18 cellular contexts compared by ENCODE assay signal in the genomic region with DNA sequence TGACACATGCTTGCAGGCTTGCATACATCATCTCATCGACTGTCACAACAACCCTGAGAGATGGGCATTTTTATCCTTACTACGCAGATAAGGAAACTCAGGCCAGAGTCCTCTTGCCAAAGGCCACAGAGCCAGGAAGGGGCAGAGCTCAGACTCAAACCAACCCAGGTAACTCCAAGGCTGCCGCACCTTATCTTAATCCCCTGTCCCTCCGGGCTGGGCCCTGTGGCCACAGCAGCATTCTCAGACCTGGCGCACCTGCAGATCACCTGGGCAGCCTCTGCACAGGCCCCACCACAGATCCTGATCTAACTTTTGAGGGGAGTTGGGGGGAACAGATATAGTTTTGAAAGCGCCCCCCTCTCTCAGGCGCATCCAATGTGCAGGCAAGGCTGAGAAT.
"Had no signal": no experiment of that assay in that cellular context is flagged by ENCODE, and none has a peak within 500 bp of the region (broad histone marks: within the 10 kb centered on the region; RNA-seq: fewer than 3 reads in every experiment).

No MANE protein-coding gene starts in this region.

- H3K36me3 ChIP-seq: neural progenitor cell, ovary, upper lobe of left lung had no signal

- H3K27me3 ChIP-seq: neural progenitor cell, ovary, upper lobe of left lung had no signal

- ATAC-seq: activated CD4-positive, alpha-beta T cell treated with anti-CD3 and anti-CD28 coated beads for 36 hours; activated CD8-positive, alpha-beta memory T cell treated with anti-CD3 and anti-CD28 coated beads, Interleukin-2, amount 10 ng/mL, durations not matched to agents 7 days and 5 days; activated naive CD8-positive, alpha-beta T cell treated with anti-CD3 and anti-CD28 coated beads, Interleukin-2, amount 50 U/mL, for 24 hours; left colon; T-helper 17 cell had no signal

- H3K4me3 ChIP-seq: neural progenitor cell, ovary, skin epidermis, upper lobe of left lung had no signal

- DNase-seq: activated CD4-positive, alpha-beta memory T cell treated with anti-CD3 and anti-CD28 coated beads for 36 hours; activated CD4-positive, alpha-beta T cell treated with anti-CD3 and anti-CD28 coated beads for 36 hours; activated CD8-positive, alpha-beta memory T cell treated with anti-CD3 and anti-CD28 coated beads, Interleukin-2, amount 10 ng/mL, durations not matched to agents 7 days and 5 days; activated naive CD4-positive, alpha-beta T cell treated with anti-CD3 and anti-CD28 coated beads for 36 hours; activated naive CD8-positive, alpha-beta T cell treated with anti-CD3 and anti-CD28 coated beads, Interleukin-2, amount 50 U/mL, for 24 hours; activated T-cell treated with anti-CD3 and anti-CD28 coated beads, Interleukin-2, amount 50 U/mL, for 1 hour; foreskin fibroblast; left colon; midbrain; naive B cell; ovary; retina; stimulated activated CD4-positive, alpha-beta T cell treated with anti-CD3 and anti-CD28 coated beads, Interleukin-4, amount 100 ng/mL, for 24 hours; stimulated activated naive CD4-positive, alpha-beta T cell; T-helper 17 cell had no signal

- H3K9me3 ChIP-seq: ovary, upper lobe of left lung had no signal

- H3K4me1 ChIP-seq: neural progenitor cell had no signal

- H3K27ac ChIP-seq: neural progenitor cell, ovary, skin epidermis, upper lobe of left lung had no signal
